In the genomic region with DNA sequence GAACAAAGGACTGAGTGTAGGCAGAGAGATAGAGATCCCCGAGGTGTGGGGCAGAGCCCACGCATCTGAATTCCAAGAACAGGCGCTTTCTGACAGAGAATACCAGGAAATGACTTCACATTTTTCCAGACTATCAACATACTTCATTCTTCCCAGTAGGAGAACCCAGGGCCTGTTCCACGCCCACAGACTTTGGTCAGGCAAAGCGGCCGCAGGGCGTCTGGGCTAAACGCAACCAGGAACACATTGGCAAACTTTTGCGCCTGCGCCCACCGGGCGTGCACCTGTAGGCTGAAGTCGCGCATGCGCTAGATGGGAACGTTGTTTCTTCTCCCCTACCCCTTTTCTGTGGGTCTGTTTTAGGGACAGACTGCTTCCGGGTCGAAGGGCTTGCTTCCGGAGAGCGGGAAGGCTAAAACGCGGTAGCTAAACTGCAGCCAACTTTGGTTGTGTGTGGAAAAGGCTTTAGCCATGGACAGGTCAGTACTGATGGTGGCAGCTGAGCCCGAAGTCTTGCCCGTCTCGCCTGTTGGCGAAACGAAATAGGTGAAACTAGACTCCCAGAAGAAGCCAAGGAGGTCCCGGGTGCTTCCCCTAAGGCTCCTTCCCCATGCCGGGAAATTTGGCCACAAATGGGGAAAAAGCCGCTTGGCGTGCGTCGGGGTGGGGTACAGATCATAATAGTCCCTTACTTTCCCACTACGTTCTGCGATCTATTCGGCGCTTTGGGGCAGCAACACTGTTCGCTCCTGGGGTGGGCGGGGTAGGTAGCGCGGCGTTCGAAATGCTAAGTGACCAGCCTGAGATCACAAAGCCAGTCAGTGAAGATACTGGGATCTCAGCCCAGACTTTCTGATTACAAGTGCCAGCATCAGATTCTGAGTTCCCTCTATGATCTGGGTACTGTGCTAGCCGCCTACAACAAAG, we compare ENCODE assay signal across 8 cellular contexts. TPM values are rescaled to one million over a fixed set of nuclear protein-coding genes. Genes with fewer than 3 reads are reported as not detected.
DNase-seq lines count a peak whose midpoint lies in the region; ATAC-seq and TF ChIP-seq lines count a peak whose summit lies in the region.

A gene (plus strand): TSS at position 384 of the 927 bp plus-strand sequence. CDS start 88 bp downstream, at position 472.

- H3K4me3 Mint-ChIP-seq in H9 = peak within 1 kb of the TSS; percentile 98 to 99
- peak within 1 kb of the TSS; percentile 98 for H3K4me3 Mint-ChIP-seq in nephron progenitor cell
- peak within 1 kb of the TSS; percentile 98 to 99 for H3K4me3 Mint-ChIP-seq in stimulated activated naive CD8-positive, alpha-beta T cell treated with anti-CD3 and anti-CD28 coated beads, Interleukin-15, amount 100 ng/mL, for 72 hours

- H2BK15ac ChIP-seq in H9 (ENCODE audit: low read depth, low read length) = no peak within 1 kb of the TSS

- H3K79me2 ChIP-seq in H9 (ENCODE audit: insufficient read depth, low read length) = peaks cover 12% of the 10 kb centered on the region; the same call in 1 of the 2 replicates

- H3K9me3 ChIP-seq in H9 (ENCODE audit: control insufficient read depth, low read depth, low read length) (no peaks in the 10 kb centered on the region), MG63 (no peaks in the 10 kb centered on the region)

- H3K36me3 Mint-ChIP-seq in H9 (ENCODE audit: insufficient read depth in 1 of 3, low read depth in 3 of 3) (peaks cover 6 to 18% (median 16%) of the 10 kb centered on the region in 3 experiments; a peak in 6 of 7 replicates), nephron progenitor cell (ENCODE audit: low read depth) (peaks cover 13% of the 10 kb centered on the region)

- H3K18ac ChIP-seq in H9 (ENCODE audit: insufficient read length, low read depth, low read length) = peak within 1 kb of the TSS; percentile 32

- H3K27me3 Mint-ChIP-seq in H9 (ENCODE audit: low read depth) (no peaks in the 10 kb centered on the region; the same call in 1 of the 2 replicates), nephron progenitor cell (ENCODE audit: low read depth, poor library complexity) (no peaks in the 10 kb centered on the region)
- H3K27me3 Mint-ChIP-seq in stimulated activated naive CD8-positive, alpha-beta T cell treated with anti-CD3 and anti-CD28 coated beads, Interleukin-15, amount 100 ng/mL, for 72 hours = no peaks in the 10 kb centered on the region

- no peak within 1 kb of the TSS for H2BK120ac ChIP-seq in H9 (ENCODE audit: low read depth, low read length, poor library complexity, severe bottlenecking)

- H3K27ac Mint-ChIP-seq in H9 (peak within 1 kb of the TSS; percentile 92 to 96 (median 96)), nephron progenitor cell (peak within 1 kb of the TSS; percentile 98)
- peak within 1 kb of the TSS; percentile 97 to 98 for H3K27ac Mint-ChIP-seq in stimulated activated naive CD8-positive, alpha-beta T cell treated with anti-CD3 and anti-CD28 coated beads, Interleukin-15, amount 100 ng/mL, for 72 hours

- no peak within 1 kb of the TSS for H3K56ac ChIP-seq in H9 (ENCODE audit: insufficient read length, low read depth, low read length)

- H2BK12ac ChIP-seq in H9 (ENCODE audit: insufficient read length, low read depth, low read length) = no peak within 1 kb of the TSS

- peak within 1 kb of the TSS; percentile 41 for H2AFZ ChIP-seq in H9 (ENCODE audit: low read length)

- no peak within 1 kb of the TSS for H4K8ac ChIP-seq in H9 (replicated peaks; ENCODE audit: insufficient read length, low read depth, low read length)

- no peak within 1 kb of the TSS for H3T11ph ChIP-seq in H9 (ENCODE audit: low read length)

- no peaks in the 10 kb centered on the region for H3K9me3 Mint-ChIP-seq in H9
- no peaks in the 10 kb centered on the region for H3K9me3 Mint-ChIP-seq in nephron progenitor cell
- no peaks in the 10 kb centered on the region for H3K9me3 Mint-ChIP-seq in stimulated activated naive CD8-positive, alpha-beta T cell treated with anti-CD3 and anti-CD28 coated beads, Interleukin-15, amount 100 ng/mL, for 72 hours

- peak within 1 kb of the TSS; percentile 85 for H3K4me2 ChIP-seq in H9 (ENCODE audit: insufficient read depth, insufficient read length, low read length)

- peaks cover 7% of the 10 kb centered on the region for H3K23me2 ChIP-seq in H9 (ENCODE audit: insufficient read length, low read depth, low read length, poor library complexity, severe bottlenecking)

- DNase-seq in ELR (ENCODE audit: low read depth) (peak; percentile 99), H9 (peak; percentile 99), MG63 (peak; percentile 98), SHP77 treated with DMSO at 0.1 percent for 48 hours (lab: John Stamatoyannopoulos, UW) (peak; percentile 89), activated gamma-delta T cell (lab: John Stamatoyannopoulos, UW) (peak; percentile 80), fibroblast of the conjunctiva (ENCODE audit: low read depth) (peak; percentile 98), nephron progenitor cell (peak; percentile 98)
- DNase-seq in stimulated activated naive CD8-positive, alpha-beta T cell treated with anti-CD3 and anti-CD28 coated beads, Interleukin-15, amount 100 ng/mL, for 72 hours = peak; percentile 92 to 97

- peaks cover 13 to 17% of the 10 kb centered on the region in 2 experiments for H3K4me1 Mint-ChIP-seq in H9
- peaks cover 32% of the 10 kb centered on the region for H3K4me1 Mint-ChIP-seq in nephron progenitor cell
- peaks cover 53% of the 10 kb centered on the region for H3K4me1 Mint-ChIP-seq in stimulated activated naive CD8-positive, alpha-beta T cell treated with anti-CD3 and anti-CD28 coated beads, Interleukin-15, amount 100 ng/mL, for 72 hours

- H2BK20ac ChIP-seq in H9 (ENCODE audit: low read depth, low read length, poor library complexity, severe bottlenecking) = no peak within 1 kb of the TSS

- no peak within 1 kb of the TSS for H2BK5ac ChIP-seq in H9 (ENCODE audit: insufficient read length, low read length)

- H3K27me3 ChIP-seq in H9 (ENCODE audit: insufficient read depth, low read length) (no peaks in the 10 kb centered on the region), MG63 (no peaks in the 10 kb centered on the region)

- ATAC-seq in stimulated activated naive CD8-positive, alpha-beta T cell treated with anti-CD3 and anti-CD28 coated beads, Interleukin-15, amount 100 ng/mL, for 72 hours = peak; percentile 98

- WGBS in H9 (ENCODE audit: extremely low coverage, insufficient read length, low lambda C conversion rate) = no CpG with 5 or more reads among the region's 44 CpGs

- no peak within 1 kb of the TSS for H3K27ac ChIP-seq in H9 (ENCODE audit: insufficient read length, low read depth, low read length)

- H3K9ac ChIP-seq in H9 (ENCODE audit: extremely low read depth, insufficient read length, low read length) = peak within 1 kb of the TSS; percentile 98

- H3K23ac ChIP-seq in H9 (ENCODE audit: insufficient read length, low read depth, low read length) = no peak within 1 kb of the TSS

- H4K5ac ChIP-seq in H9 (ENCODE audit: insufficient read length, low read depth, low read length) = peak within 1 kb of the TSS; percentile 41

- peaks cover 3% of the 10 kb centered on the region for H3K79me1 ChIP-seq in H9 (ENCODE audit: insufficient read depth, low read depth, low read length, poor library complexity, severe bottlenecking)

- no peaks in the 10 kb centered on the region for H3K4me1 ChIP-seq in H9 (ENCODE audit: insufficient read depth, low read length)

- H3K4me3 ChIP-seq in MG63 = peak within 1 kb of the TSS; percentile 94

- TF ChIP-seq CTCF in H9 (conservative IDR thresholded peaks at IDR 0.05) (no peak), nephron progenitor cell (IDR thresholded peaks at IDR 0.05) (no peak)

- peaks cover 36% of the 10 kb centered on the region for H3K36me3 ChIP-seq in MG63

- no peak within 1 kb of the TSS for H4K91ac ChIP-seq in H9 (ENCODE audit: insufficient read length, low read depth, low read length)

- no peak within 1 kb of the TSS for H2AK5ac ChIP-seq in H9 (ENCODE audit: insufficient read length, low read length)

- H4K20me1 ChIP-seq in H9 (ENCODE audit: control insufficient read depth, insufficient read depth, insufficient read length) = no peaks in the 10 kb centered on the region

- H3K14ac ChIP-seq in H9 (ENCODE audit: insufficient read depth, low read length) = peak within 1 kb of the TSS; percentile 78; the same call in 1 of the 2 replicates

- no peak within 1 kb of the TSS for H3K4ac ChIP-seq in H9 (ENCODE audit: low read depth, low read length)

RNA-seq across cellular contexts. Expression of the gene that starts here (rescaled TPM):
- total RNA-seq in H9 (2021) = 142 and 147 TPM in 2 replicates
- total RNA-seq in MG63 (2014; rRNA removed; shearing (Covaris generic); ENCODE audit: low replicate concordance) = 81.5 and 82.5 TPM in 2 replicates
